10 cellular contexts compared by ENCODE assay signal in the genomic region with DNA sequence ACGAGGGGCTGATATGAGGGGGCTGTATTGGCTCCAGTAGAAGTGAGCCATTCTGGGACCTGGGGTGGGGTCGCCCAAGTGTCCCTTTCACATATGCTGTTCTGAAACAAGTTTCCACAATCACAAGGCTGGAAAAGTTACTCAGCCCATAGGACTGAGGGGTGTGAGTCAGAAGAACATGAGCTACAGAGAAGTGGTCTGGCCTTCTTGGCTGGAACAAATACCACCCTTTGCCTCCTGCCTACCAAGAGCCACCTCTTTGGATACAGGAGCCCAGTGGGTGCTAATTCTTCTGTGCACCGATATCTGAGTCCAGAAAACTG. TPM values are rescaled to one million over a fixed set of nuclear protein-coding genes. Genes with fewer than 3 reads are reported as not detected.
A peak's percentile ranks its signal among the peaks of the same experiment; 100 is the strongest.
DNase-seq lines count a peak whose midpoint lies in the region; ATAC-seq and TF ChIP-seq lines count a peak whose summit lies in the region.
"Had no signal": no experiment of that assay in that cellular context is flagged by ENCODE, and none has a peak within 500 bp of the region (broad histone marks: within the 10 kb centered on the region; RNA-seq: fewer than 3 reads in every experiment).

No MANE protein-coding gene starts in this region.

- H3K4me2 ChIP-seq in mammary epithelial cell (ENCODE audit: insufficient read depth, low read depth, low read length) = no peak overlapping the region

- H3K27me3 ChIP-seq in mammary epithelial cell (ENCODE audit: insufficient read depth, low read length) (no peaks in the 10 kb centered on the region), testis (no peaks in the 10 kb centered on the region)

- ATAC-seq in naive B cell (ENCODE audit: low read depth in 2 of 2) (no peak), HG02938 (IDR thresholded peaks at IDR 0.05; ENCODE audit: unreplicated experiment) (no peak)

- BruUV-seq in mammary epithelial cell (replicated peaks; lab: Mats Ljungman, UMichigan) = no TSS peak

- H3K27me3 Mint-ChIP-seq in naive B cell = no peaks in the 10 kb centered on the region
- H3K27me3 Mint-ChIP-seq: activated naive CD8-positive, alpha-beta T cell had no signal

- no peak for TF ChIP-seq CTCF in mammary epithelial cell (conservative IDR thresholded peaks at IDR 0.05 in 1 of 2, IDR thresholded peaks at IDR 0.05 in 1 of 2; ENCODE audit: extremely low read depth in 1 of 2, insufficient read depth in 1 of 2, low read depth in 1 of 2, low read length in 2 of 2)
- TF ChIP-seq CTCF in testis (IDR thresholded peaks at IDR 0.05) = no peak

- H3K9ac ChIP-seq in mammary epithelial cell (ENCODE audit: insufficient read depth, low read length) = no peak overlapping the region

- in situ Hi-C loops in mammary epithelial cell (cut with MboI; ENCODE audit: low sequenced_read_pairs in 2 of 2) = loop anchor here in 1 of 2 donors (5.0 kb wide), 1 partner anchor 149 kb away; no protein-coding TSS in a partner anchor

- H3K36me3 ChIP-seq in mammary epithelial cell (ENCODE audit: insufficient read depth, low read length) (no peaks in the 10 kb centered on the region), testis (ENCODE audit: low read depth, missing control alignments) (no peaks in the 10 kb centered on the region)

- H3K27ac ChIP-seq in mammary epithelial cell (ENCODE audit: insufficient read depth, low read depth, low read length) = no peak overlapping the region
- peak overlapping the region in 1 of 2 donors; percentile 100 for H3K27ac ChIP-seq in testis

- DNase-seq in AG08396 (ENCODE audit: low spot score) (peak; percentile 55), HT1080 (ENCODE audit: low read depth) (peak; percentile 46), mammary epithelial cell (peak; percentile 44), naive B cell (no peak), testis (no peak)
- no peak for DNase-seq in stimulated activated CD8-positive, alpha-beta memory T cell treated with anti-CD3 and anti-CD28 coated beads, Interleukin-4, amount 100 ng/mL, for 48 hours
- no peak for DNase-seq in central memory CD4-positive, alpha-beta T cell
- DNase-seq: islet precursor cell had no signal

- H3K4me1 ChIP-seq in mammary epithelial cell (ENCODE audit: insufficient read depth, low read length) = peaks cover 18% of the 10 kb centered on the region
- H3K4me1 ChIP-seq in testis = peaks cover 4% of the 10 kb centered on the region

- peaks cover 13 to 18% (median 13%) of the 10 kb centered on the region in 3 donors for H3K4me1 Mint-ChIP-seq in naive B cell

- H3K9me3 Mint-ChIP-seq in naive B cell = no peaks in the 10 kb centered on the region

- H3K4me3 ChIP-seq in mammary epithelial cell (replicated peaks in 1 of 3; ENCODE audit: insufficient read depth in 1 of 3, low read depth in 2 of 3, low read length in 3 of 3) (no peak overlapping the region), testis (no peak overlapping the region)

- H3K9me3 ChIP-seq in mammary epithelial cell (replicated peaks; ENCODE audit: insufficient read depth, low read length) (no peaks in the 10 kb centered on the region), testis (no peaks in the 10 kb centered on the region)

- 58% methylated on average over 3 of the region's 3 CpGs for WGBS in mammary epithelial cell (ENCODE audit: low coverage, missing lambda C conversion rate)
- WGBS in testis, 2 donors = 85 to 87% methylated on average over 3 of the region's 3 CpGs

- no peaks in the 10 kb centered on the region for H3K79me2 ChIP-seq in mammary epithelial cell (ENCODE audit: insufficient read depth, low read length)

- no peak overlapping the region for H2AFZ ChIP-seq in mammary epithelial cell (ENCODE audit: low read depth, low read length)

- no peaks in the 10 kb centered on the region for H3K36me3 Mint-ChIP-seq in naive B cell
- H3K36me3 Mint-ChIP-seq: activated naive CD8-positive, alpha-beta T cell had no signal

- no peak for TF ChIP-seq POLR2A in testis (IDR thresholded peaks at IDR 0.05)

- dilution Hi-C loops in mammary epithelial cell (cut with HindIII; ENCODE audit: low sequenced_read_pairs) = no loop called here

- peak overlapping the region in 3 of 8 donors; percentile 56 to 92 (median 73) for H3K4me3 Mint-ChIP-seq in naive B cell

- H4K20me1 ChIP-seq in mammary epithelial cell (ENCODE audit: insufficient read depth, low read length) = no peaks in the 10 kb centered on the region

- peak overlapping the region; percentile 99 to 100 (median 100) for H3K27ac Mint-ChIP-seq in naive B cell

- intact Hi-C loops in mammary epithelial cell (cut with micrococcal nuclease) (no loop called here), testis (cut with DNase I; ENCODE audit: low total_unique reads) (loop anchor here (5.0 to 10.0 kb wide), 2 partner anchors 39 to 147 kb away; partner anchors contain the start of gene GPATCH4)

- CTCF ChIA-PET in mammary epithelial cell (lab: Charles Lee; ENCODE audit: low non-redundant PET) = interaction anchor here (0.7 kb wide), 1 partner anchor 1414 kb away, joined by 4 read pairs; no protein-coding TSS in a partner anchor

RNA-seq across cellular contexts. Expression of gene MEF2D, which starts 42.4 kb away (rescaled TPM):
- total RNA-seq in HT1080 (2014; rRNA removed; shearing (Covaris generic)) = 21.6 and 27.9 TPM in 2 replicates
- polyA plus RNA-seq in HT1080 (2015; cell fraction: cytosol; rRNA removed) = 58.1 and 61.9 TPM in 2 replicates
- polyA plus RNA-seq in HT1080 (2015; cell fraction: nucleus; rRNA removed) = 72.6 and 75.6 TPM in 2 replicates
- 10 to 100 TPM in 1 of 2 donors, 1 to 10 TPM in 1; 9.2 to 34.3 TPM for total RNA-seq in mammary epithelial cell
- 11.4 TPM for polyA plus RNA-seq in mammary epithelial cell
- polyA minus RNA-seq in mammary epithelial cell = 9.6 TPM
- polyA plus RNA-seq in naive B cell (ENCODE audit: low read depth in 6 of 6) = 10 to 100 TPM in 3 of 6 donors, 1 to 10 TPM in 3; 6.9 to 15.8 (median 9.1) TPM
- total RNA-seq in testis = 100 to 1,000 TPM in 1 of 2 donors, 10 to 100 TPM in 1; 96.8 to 113 TPM
- 34.4 TPM for polyA plus RNA-seq in testis (ENCODE audit: insufficient read depth, low read depth, low replicate concordance)

Comparison
In these comparisons a context has a peak if more than half of its experiments do, and no peak if none do; other contexts are left out.
1. DNase-seq: peak in AG08396 (single experiment), HT1080 (single experiment) and mammary epithelial cell (single experiment); none in naive B cell (single experiment), testis (single experiment), stimulated activated CD8-positive, alpha-beta memory T cell treated with anti-CD3 and anti-CD28 coated beads, Interleukin-4, amount 100 ng/mL, for 48 hours (single experiment) and central memory CD4-positive, alpha-beta T cell (single experiment).